Comparison of ENCODE assay signal across 8 cellular contexts in the genomic region with DNA sequence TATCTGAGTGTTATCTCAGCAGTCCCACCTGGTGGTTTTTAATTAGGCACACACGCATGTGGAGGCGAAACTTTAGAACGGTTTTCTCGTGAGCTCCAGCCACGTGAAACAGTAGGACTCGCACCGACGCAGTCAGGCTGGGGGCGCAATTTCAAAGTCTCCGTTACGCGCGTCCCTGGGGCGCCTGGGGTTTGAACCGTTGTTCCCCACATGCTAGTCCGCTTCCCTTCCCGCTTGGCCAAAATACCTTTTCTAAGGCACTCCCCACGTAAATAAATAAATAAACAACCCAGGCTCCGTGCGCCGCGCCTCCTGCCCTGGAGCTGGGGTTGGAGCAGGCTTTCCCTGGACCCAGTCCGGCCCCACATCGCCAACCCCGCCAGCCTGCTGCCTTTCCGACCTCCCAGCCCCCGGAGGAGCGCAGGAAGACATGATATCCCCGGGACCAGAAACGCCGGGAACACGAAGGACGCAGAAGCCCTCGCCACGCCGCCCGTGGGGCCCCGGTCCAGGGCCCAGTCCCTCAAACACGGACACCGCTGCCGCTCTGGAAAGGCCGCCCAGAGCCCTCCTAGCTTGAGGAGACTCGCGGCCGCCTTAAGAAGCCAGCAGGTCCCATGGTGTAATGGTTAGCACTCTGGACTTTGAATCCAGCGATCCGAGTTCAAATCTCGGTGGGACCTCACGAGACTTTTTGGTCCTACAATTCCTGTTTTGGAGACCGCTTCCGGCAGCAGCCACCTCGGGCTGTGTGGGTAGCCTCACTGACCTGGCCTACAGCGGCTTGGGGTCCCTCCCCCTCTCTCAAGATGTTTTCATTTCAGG. TPM values are rescaled to one million over a fixed set of nuclear protein-coding genes. Genes with fewer than 3 reads are reported as not detected.
DNase-seq lines count a peak whose midpoint lies in the region; ATAC-seq and TF ChIP-seq lines count a peak whose summit lies in the region.

No MANE protein-coding gene starts in this region.

- WGBS in right cardiac atrium: under 1% methylated on average over 53 of the region's 53 CpGs

- peak in 1 of 2 donors; percentile 3 for TF ChIP-seq POLR2A in vagina (IDR thresholded peaks at IDR 0.05)

- H3K27ac ChIP-seq in right cardiac atrium (ENCODE audit: low read length): peak overlapping the region; percentile 95
- peak overlapping the region; percentile 96 for H3K27ac ChIP-seq in vagina

- H3K27ac Mint-ChIP-seq in T-helper 1 cell treated with Interleukin-12 subunit alpha and Interleukin-12 subunit beta and Interleukin-4 antibody, amounts not matched to agents 30 μg/mL and 1 μg/mL, for 36 hours: peak overlapping the region; percentile 96

- in situ Hi-C loops in GM13976 (cut with MboI; ENCODE audit: low sequenced_read_pairs, unreplicated experiment): no loop called here

- H3K9me3 Mint-ChIP-seq in T-helper 1 cell treated with Interleukin-12 subunit alpha and Interleukin-12 subunit beta and Interleukin-4 antibody, amounts not matched to agents 30 μg/mL and 1 μg/mL, for 36 hours: no peaks in the 10 kb centered on the region

- H3K27me3 Mint-ChIP-seq in T-helper 1 cell treated with Interleukin-12 subunit alpha and Interleukin-12 subunit beta and Interleukin-4 antibody, amounts not matched to agents 30 μg/mL and 1 μg/mL, for 36 hours (ENCODE audit: low read depth): no peaks in the 10 kb centered on the region

- H3K4me3 Mint-ChIP-seq in T-helper 1 cell treated with Interleukin-12 subunit alpha and Interleukin-12 subunit beta and Interleukin-4 antibody, amounts not matched to agents 30 μg/mL and 1 μg/mL, for 36 hours: peak overlapping the region; percentile 88

- intact Hi-C loops in right cardiac atrium (cut with DNase I): loop anchor here in 1 of 4 donors (5.0 kb wide), 1 partner anchor 35 kb away; no protein-coding TSS in a partner anchor
- intact Hi-C loops in vagina (cut with DNase I): no loop called here

- H3K4me3 ChIP-seq in right cardiac atrium (ENCODE audit: low read length) (peak overlapping the region; percentile 63), vagina (peak overlapping the region; percentile 61 to 63)

- H3K4me1 ChIP-seq in right cardiac atrium (ENCODE audit: control insufficient read depth, insufficient read depth, low read length): no peaks in the 10 kb centered on the region
- H3K4me1 ChIP-seq in vagina: peaks cover 8% of the 10 kb centered on the region

- TF ChIP-seq CTCF in GM13976 (IDR thresholded peaks at IDR 0.05; ENCODE audit: borderline replicate concordance, control extremely low read depth, extremely low read depth, insufficient read depth, missing control alignments): peak; percentile 42
- TF ChIP-seq CTCF in vagina (IDR thresholded peaks at IDR 0.05): peak in 1 of 3 experiments; percentile 28

- peaks cover 28% of the 10 kb centered on the region for H3K4me1 Mint-ChIP-seq in T-helper 1 cell treated with Interleukin-12 subunit alpha and Interleukin-12 subunit beta and Interleukin-4 antibody, amounts not matched to agents 30 μg/mL and 1 μg/mL, for 36 hours (ENCODE audit: low read depth)

- H3K27me3 ChIP-seq in right cardiac atrium (ENCODE audit: control insufficient read depth, insufficient read depth): no peaks in the 10 kb centered on the region
- no peaks in the 10 kb centered on the region for H3K27me3 ChIP-seq in vagina

- ATAC-seq in HG02938 (IDR thresholded peaks at IDR 0.05; ENCODE audit: unreplicated experiment): peak; percentile 31
- peak; percentile 90 to 94 for ATAC-seq in right cardiac atrium

- no peaks in the 10 kb centered on the region for H3K36me3 Mint-ChIP-seq in T-helper 1 cell treated with Interleukin-12 subunit alpha and Interleukin-12 subunit beta and Interleukin-4 antibody, amounts not matched to agents 30 μg/mL and 1 μg/mL, for 36 hours (ENCODE audit: low read depth)

- H3K36me3 ChIP-seq in vagina: no peaks in the 10 kb centered on the region

- H3K9me3 ChIP-seq in right cardiac atrium (ENCODE audit: control insufficient read depth, low read length) (no peaks in the 10 kb centered on the region), vagina (no peaks in the 10 kb centered on the region)

- DNase-seq in GM13976 (ENCODE audit: low spot score) (peak; percentile 69), NCI-H146 treated with DMSO at 0.1 percent for 48 hours (lab: John Stamatoyannopoulos, UW; ENCODE audit: unreplicated experiment) (peak; percentile 92), amygdala (lab: John Stamatoyannopoulos, UW) (peak; percentile 71 to 99 (median 90)), right cardiac atrium (peak; percentile 88 to 96 (median 95)), putamen (ENCODE audit: low spot score) (peak; percentile 92), vagina (ENCODE audit: extremely low spot score in 2 of 2) (peak in 1 of 2 donors; percentile 97)

RNA-seq across cellular contexts. Expression of gene GNGT2, which starts 18.2 kb away (rescaled TPM):
- 1 to 10 TPM; 1.6 to 2.1 (median 1.9) TPM for total RNA-seq in right cardiac atrium
- 2.7 TPM for polyA plus RNA-seq in right cardiac atrium
- total RNA-seq in vagina: 6.6 TPM

RNA-seq across cellular contexts. Expression of gene ABI3, which starts 18.4 kb away (rescaled TPM):
- 10 to 100 TPM in 1 of 4 donors, 1 to 10 TPM in 3; 5.7 to 11.4 (median 8.4) TPM for total RNA-seq in right cardiac atrium
- polyA plus RNA-seq in right cardiac atrium: 4.6 TPM
- total RNA-seq in vagina: 11.0 TPM

RNA-seq across cellular contexts. Expression of gene PHOSPHO1, which starts 38.5 kb away (rescaled TPM):
- total RNA-seq in right cardiac atrium (under 1 TPM; 0.39 to 0.99 (median 0.62) TPM), vagina (not detected)
- 1.1 TPM for polyA plus RNA-seq in right cardiac atrium

RNA-seq across cellular contexts. Expression of gene B4GALNT2, which starts 59.6 kb away (rescaled TPM):
- total RNA-seq in right cardiac atrium (under 1 TPM in 1 of 4 donors, not detected in 3; 0.03 TPM), vagina (not detected)
- not detected for polyA plus RNA-seq in right cardiac atrium
